ENCODE assay signal across 21 cellular contexts in genomic region chr6:143964667-143965066, GRCh38. TPM values are rescaled to one million over a fixed set of nuclear protein-coding genes. Genes with fewer than 3 reads are reported as not detected.
A peak's percentile ranks its signal among the peaks of the same experiment; 100 is the strongest.
DNase-seq lines count a peak whose midpoint lies in the region; ATAC-seq and TF ChIP-seq lines count a peak whose summit lies in the region.
"Had no signal": no experiment of that assay in that cellular context is flagged by ENCODE, and none has a peak within 500 bp of the region (broad histone marks: within the 10 kb centered on the region; RNA-seq: fewer than 3 reads in every experiment).

No MANE protein-coding gene starts in this region.

- H2BK15ac ChIP-seq in mesendoderm (replicated peaks; ENCODE audit: low read depth): no peak overlapping the region

- no peak overlapping the region for H3K4me3 ChIP-seq in AG10803 (ENCODE audit: low read length)
- H3K4me3 ChIP-seq in brain microvascular endothelial cell (ENCODE audit: low read depth, low read length): no peak overlapping the region
- H3K4me3 ChIP-seq in mesendoderm (ENCODE audit: low read length): no peak overlapping the region
- H3K4me3 ChIP-seq in HAP-1: no peak overlapping the region
- H3K4me3 ChIP-seq: ascending aorta; BLaER1 treated with 17β-estradiol and CSF1 and Interleukin-3, amounts not matched to agents 10 nM and 100 nM; esophagus squamous epithelium; upper lobe of right lung had no signal

- no CpG with 5 or more reads among the region's 6 CpGs for WGBS in mesendoderm (ENCODE audit: extremely low coverage, insufficient coverage, low lambda C conversion rate)

- in situ Hi-C loops in brain microvascular endothelial cell (cut with HindIII; ENCODE audit: low pct_ligation_motif_present, low sequenced_read_pairs): no loop called here
- in situ Hi-C loops in HAP-1 (cut with MboI; ENCODE audit: low sequenced_read_pairs): no loop called here

- H3K4me2 ChIP-seq in mesendoderm (ENCODE audit: low read length): no peak overlapping the region

- H3K36me3 ChIP-seq in brain microvascular endothelial cell (replicated peaks): no peaks in the 10 kb centered on the region
- no peaks in the 10 kb centered on the region for H3K36me3 ChIP-seq in mesendoderm (ENCODE audit: control insufficient read depth, insufficient read depth, low read length)
- H3K36me3 ChIP-seq in HAP-1 (replicated peaks): no peaks in the 10 kb centered on the region

- no peaks in the 10 kb centered on the region for H3K9me3 ChIP-seq in HAP-1
- H3K9me3 ChIP-seq in T-helper 17 cell (ENCODE audit: control insufficient read depth, low read length, poor library complexity, severe bottlenecking): no peaks in the 10 kb centered on the region
- H3K9me3 ChIP-seq: ascending aorta; BLaER1 treated with 17β-estradiol and CSF1 and Interleukin-3, amounts not matched to agents 10 nM and 100 nM; esophagus squamous epithelium; upper lobe of right lung had no signal

- H3K79me1 ChIP-seq in mesendoderm (ENCODE audit: low read length): no peaks in the 10 kb centered on the region

- TF ChIP-seq CTCF in AG10803 (conservative IDR thresholded peaks at IDR 0.05; ENCODE audit: low read length) (no peak), brain microvascular endothelial cell (IDR thresholded peaks at IDR 0.05; ENCODE audit: low read depth, low read length, missing control alignments) (no peak)

- ATAC-seq in T-helper 17 cell: no peak
- ATAC-seq: activated CD4-positive, alpha-beta T cell treated with anti-CD3 and anti-CD28 coated beads for 36 hours; activated naive CD4-positive, alpha-beta T cell treated with anti-CD3 and anti-CD28 coated beads, Interleukin-2, amount 50 U/mL, for 72 hours; SK-N-SH treated with all-trans-retinoic acid at 6 μM for 48 hours; upper lobe of right lung had no signal

- H3K4me3 Mint-ChIP-seq in T-helper 17 cell: no peak overlapping the region
- H3K4me3 Mint-ChIP-seq: activated CD4-positive, alpha-beta T cell treated with anti-CD3 and anti-CD28 coated beads for 36 hours had no signal

- no peaks in the 10 kb centered on the region for H3K79me2 ChIP-seq in mesendoderm (ENCODE audit: control insufficient read depth, insufficient read depth, low read length)

- no peak overlapping the region for H3K9ac ChIP-seq in mesendoderm (ENCODE audit: low read length)
- H3K9ac ChIP-seq: BLaER1 treated with 17β-estradiol and CSF1 and Interleukin-3, amounts not matched to agents 10 nM and 100 nM had no signal

- H4K5ac ChIP-seq in mesendoderm (ENCODE audit: low read length): no peak overlapping the region

- H3K27ac ChIP-seq in brain microvascular endothelial cell (no peak overlapping the region), mesendoderm (ENCODE audit: low read depth, low read length) (no peak overlapping the region)
- H3K27ac ChIP-seq: ascending aorta; BLaER1 treated with 17β-estradiol and CSF1 and Interleukin-3, amounts not matched to agents 10 nM and 100 nM; esophagus squamous epithelium; upper lobe of right lung had no signal

- H3K4me1 ChIP-seq in mesendoderm (ENCODE audit: control insufficient read depth, low read depth, low read length) (peaks cover 27% of the 10 kb centered on the region), HAP-1 (peaks cover 15% of the 10 kb centered on the region)
- H3K4me1 ChIP-seq: ascending aorta had no signal

- no peak overlapping the region for H2AK5ac ChIP-seq in mesendoderm (ENCODE audit: low read length)

- H3K27ac Mint-ChIP-seq in T-helper 17 cell: no peak overlapping the region
- H3K27ac Mint-ChIP-seq: activated CD4-positive, alpha-beta T cell treated with anti-CD3 and anti-CD28 coated beads for 36 hours; activated naive CD4-positive, alpha-beta T cell treated with anti-CD3 and anti-CD28 coated beads, Interleukin-2, amount 50 U/mL, for 72 hours had no signal

- H3K18ac ChIP-seq in mesendoderm (ENCODE audit: low read length): no peak overlapping the region

- no peak overlapping the region for H4K8ac ChIP-seq in mesendoderm (ENCODE audit: low read depth, low read length)

- H3K56ac ChIP-seq in mesendoderm (ENCODE audit: low read length): no peak overlapping the region

- H3K23ac ChIP-seq in mesendoderm (ENCODE audit: low read length): no peak overlapping the region

- no peaks in the 10 kb centered on the region for H3K27me3 ChIP-seq in brain microvascular endothelial cell (replicated peaks)
- peaks cover 47% of the 10 kb centered on the region for H3K27me3 ChIP-seq in mesendoderm (ENCODE audit: insufficient read depth, low read length, poor library complexity)
- no peaks in the 10 kb centered on the region for H3K27me3 ChIP-seq in HAP-1 (ENCODE audit: low read depth)
- H3K27me3 ChIP-seq: ascending aorta; BLaER1 treated with 17β-estradiol and CSF1 and Interleukin-3, amounts not matched to agents 10 nM and 100 nM; esophagus squamous epithelium; upper lobe of right lung had no signal

- no peak overlapping the region for H3K4ac ChIP-seq in mesendoderm (ENCODE audit: low read depth, low read length)

- H3K4me1 Mint-ChIP-seq in T-helper 17 cell: peaks cover 2% of the 10 kb centered on the region
- H3K4me1 Mint-ChIP-seq: activated CD4-positive, alpha-beta T cell treated with anti-CD3 and anti-CD28 coated beads for 36 hours had no signal

- H2BK5ac ChIP-seq in mesendoderm (ENCODE audit: low read length): no peak overlapping the region

- no peak overlapping the region for H2BK120ac ChIP-seq in mesendoderm (ENCODE audit: low read depth, low read length)

- DNase-seq in AG10803 (ENCODE audit: low read depth): peak; percentile 24
- DNase-seq in NCI-H1048 (lab: John Stamatoyannopoulos, UW): peak; percentile 69
- DNase-seq in brain microvascular endothelial cell: peak; percentile 7
- DNase-seq in mesendoderm: peak; percentile 90
- DNase-seq in SIG-M5 (lab: John Stamatoyannopoulos, UW): no peak
- DNase-seq in HAP-1 (ENCODE audit: low spot score in 2 of 2): no peak
- DNase-seq in T-helper 17 cell: no peak
- no peak for DNase-seq in LoVo (ENCODE audit: low spot score)
- DNase-seq: activated CD4-positive, alpha-beta T cell treated with anti-CD3 and anti-CD28 coated beads for 36 hours; effector CD8-positive, alpha-beta T cell; EL; esophagus squamous epithelium; NCI-H2029; NCI-H345; stimulated activated CD4-positive, alpha-beta T cell treated with anti-CD3 and anti-CD28 coated beads, Interleukin-12 subunit alpha, Interleukin-12 subunit beta, amount 100 ng/mL, for 4 hours; T1000; upper lobe of right lung had no signal

- H3K36me3 Mint-ChIP-seq in T-helper 17 cell (ENCODE audit: low read depth): peaks cover 3% of the 10 kb centered on the region
- H3K36me3 Mint-ChIP-seq: activated naive CD4-positive, alpha-beta T cell treated with anti-CD3 and anti-CD28 coated beads, Interleukin-2, amount 50 U/mL, for 72 hours had no signal

- H3K27me3 Mint-ChIP-seq in T-helper 17 cell: no peaks in the 10 kb centered on the region
- H3K27me3 Mint-ChIP-seq: activated CD4-positive, alpha-beta T cell treated with anti-CD3 and anti-CD28 coated beads for 36 hours had no signal

RNA-seq across cellular contexts. Expression of gene PLAGL1, which starts 43.4 kb away (rescaled TPM):
- 3.4 TPM for polyA plus RNA-seq in mesendoderm (2013, experiment 1 of 2)
- polyA plus RNA-seq in mesendoderm (2013, experiment 2 of 2): 3.8 TPM
- 1 to 10 TPM; 3.3 to 6.3 TPM for total RNA-seq in T-helper 17 cell

Comparison
In these comparisons a context has a peak if more than half of its experiments do, and no peak if none do; other contexts are left out.
1. DNase-seq: peak in AG10803 (single experiment), NCI-H1048 (single experiment), brain microvascular endothelial cell (single experiment) and mesendoderm (single experiment); none in SIG-M5 (single experiment), HAP-1 (0 of 2), T-helper 17 cell (0 of 3) and LoVo (single experiment).